Comparison of ENCODE assay signal across 17 cellular contexts in the genomic region with DNA sequence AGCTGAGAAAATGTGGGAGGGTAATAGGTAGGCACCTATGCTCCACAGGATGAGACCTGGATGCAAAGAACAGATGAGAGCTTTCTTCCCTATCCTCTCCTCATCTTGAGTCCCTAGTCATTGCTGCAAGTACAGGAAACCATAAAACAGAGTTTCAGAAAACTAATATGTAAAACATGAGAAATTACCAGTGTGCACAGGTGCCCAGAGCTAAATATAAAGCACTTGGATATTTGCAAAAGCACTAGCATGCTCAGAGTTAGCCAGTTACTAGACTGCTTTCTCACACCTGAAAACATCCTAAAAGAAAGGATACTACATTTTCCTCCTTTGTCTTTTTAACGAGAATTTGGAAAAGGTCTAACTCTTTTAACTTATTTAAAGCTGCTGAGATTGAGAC.
"Had no signal": no experiment of that assay in that cellular context is flagged by ENCODE, and none has a peak within 500 bp of the region (broad histone marks: within the 10 kb centered on the region; RNA-seq: fewer than 3 reads in every experiment).

No MANE protein-coding gene starts in this region.

- H3K9me3 Mint-ChIP-seq: activated naive CD8-positive, alpha-beta T cell treated with anti-CD3 and anti-CD28 coated beads, Interleukin-2, amount 10 ng/mL, durations not matched to agents 7 days and 5 days; brain; natural killer cell; stimulated activated memory B cell treated with anti-CD40 and anti-IgM and Interleukin-4, amounts not matched to agents 10 μg/mL and 1 μg/mL and 100 μg/mL, for 72 hours had no signal

- H3K4me3 Mint-ChIP-seq: natural killer cell; stimulated activated memory B cell treated with anti-CD40 and anti-IgM and Interleukin-4, amounts not matched to agents 10 μg/mL and 1 μg/mL and 100 μg/mL, for 72 hours; T-helper 17 cell had no signal

- ATAC-seq: natural killer cell; stimulated activated memory B cell treated with anti-CD40 and anti-IgM and Interleukin-4, amounts not matched to agents 10 μg/mL and 1 μg/mL and 100 μg/mL, for 72 hours had no signal

- H2AFZ ChIP-seq: parathyroid adenoma had no signal

- H3K9me3 ChIP-seq: neutrophil, thoracic aorta, upper lobe of right lung had no signal

- H3K27me3 ChIP-seq: neutrophil, upper lobe of right lung had no signal

- H3K27ac ChIP-seq: neutrophil, parathyroid adenoma, upper lobe of right lung, WERI-Rb-1 had no signal

- DNase-seq: activated CD4-positive, alpha-beta T cell treated with anti-CD3 and anti-CD28 coated beads, Interleukin-2, amount 50 U/mL, for 48 hours; activated naive CD8-positive, alpha-beta T cell treated with anti-CD3 and anti-CD28 coated beads, Interleukin-2, amount 10 ng/mL, durations not matched to agents 7 days and 5 days; caudate nucleus; dorsolateral prefrontal cortex; foreskin melanocyte; glutamatergic neuron; natural killer cell; stimulated activated CD4-positive, alpha-beta T cell treated with anti-CD3 and anti-CD28 coated beads, Interleukin-4, amount 100 ng/mL, for 4 hours; T-helper 17 cell; upper lobe of right lung; WERI-Rb-1 had no signal

- H3K36me3 ChIP-seq: neutrophil, thoracic aorta, upper lobe of right lung, WERI-Rb-1 had no signal

- H3K79me2 ChIP-seq: parathyroid adenoma had no signal

- H3K4me1 ChIP-seq: parathyroid adenoma, upper lobe of right lung had no signal

- H3K27ac Mint-ChIP-seq: natural killer cell; stimulated activated memory B cell treated with anti-CD40 and anti-IgM and Interleukin-4, amounts not matched to agents 10 μg/mL and 1 μg/mL and 100 μg/mL, for 72 hours; T-helper 17 cell had no signal

- H3K4me1 Mint-ChIP-seq: activated naive CD8-positive, alpha-beta T cell treated with anti-CD3 and anti-CD28 coated beads, Interleukin-2, amount 10 ng/mL, durations not matched to agents 7 days and 5 days; natural killer cell; T-helper 17 cell had no signal

- H3K36me3 Mint-ChIP-seq: activated naive CD8-positive, alpha-beta T cell treated with anti-CD3 and anti-CD28 coated beads, Interleukin-2, amount 10 ng/mL, durations not matched to agents 7 days and 5 days; brain; natural killer cell; stimulated activated memory B cell treated with anti-CD40 and anti-IgM and Interleukin-4, amounts not matched to agents 10 μg/mL and 1 μg/mL and 100 μg/mL, for 72 hours had no signal

- H3K27me3 Mint-ChIP-seq: activated naive CD8-positive, alpha-beta T cell treated with anti-CD3 and anti-CD28 coated beads, Interleukin-2, amount 10 ng/mL, durations not matched to agents 7 days and 5 days; brain; T-helper 17 cell had no signal

- H3K4me3 ChIP-seq: dorsolateral prefrontal cortex, lung, upper lobe of right lung had no signal
